12 cellular contexts compared by ENCODE assay signal in the genomic region with DNA sequence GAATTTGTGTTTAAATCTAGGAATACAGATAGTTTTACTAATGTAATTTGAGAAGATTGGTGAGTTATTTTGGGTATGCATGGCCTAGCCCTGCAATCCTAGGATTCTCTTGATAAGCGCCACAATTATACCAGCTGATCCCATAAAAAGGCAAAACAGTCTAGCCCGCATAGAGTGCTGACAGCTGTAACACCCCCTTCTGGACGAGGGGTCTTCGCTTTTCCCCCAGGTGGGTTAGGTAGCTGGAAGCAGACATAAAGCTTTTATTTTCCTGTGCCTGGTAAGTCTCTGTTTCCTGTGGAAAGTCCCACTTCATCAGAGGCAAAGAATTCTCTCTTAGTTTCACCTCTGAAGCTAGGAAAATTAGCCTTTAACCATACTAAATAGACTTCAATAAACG.
A peak's percentile ranks its signal among the peaks of the same experiment; 100 is the strongest.
DNase-seq lines count a peak whose midpoint lies in the region; ATAC-seq and TF ChIP-seq lines count a peak whose summit lies in the region.
"Had no signal": no experiment of that assay in that cellular context is flagged by ENCODE, and none has a peak within 500 bp of the region (broad histone marks: within the 10 kb centered on the region; RNA-seq: fewer than 3 reads in every experiment).

No MANE protein-coding gene starts in this region.

- H3K4me1 ChIP-seq in foreskin keratinocyte, result peaks cover 14% of the 10 kb centered on the region

- peak overlapping the region; percentile 70 for H3K4me3 Mint-ChIP-seq in activated CD8-positive, alpha-beta memory T cell treated with anti-CD3 and anti-CD28 coated beads, Interleukin-2, amount 10 ng/mL, durations not matched to agents 7 days and 5 days
- H3K4me3 Mint-ChIP-seq in activated CD4-positive, alpha-beta memory T cell treated with anti-CD3 and anti-CD28 coated beads, Interleukin-2, amount 10 ng/mL, durations not matched to agents 7 days and 5 days, result peak overlapping the region; percentile 60
- H3K4me3 Mint-ChIP-seq in stimulated activated effector memory CD8-positive, alpha-beta T cell treated with anti-CD3 and anti-CD28 coated beads, Interleukin-12 subunit alpha, Interleukin-12 subunit beta, amount 100 ng/mL, for 72 hours, result peak overlapping the region; percentile 59
- H3K4me3 Mint-ChIP-seq: T-cell had no signal

- intact Hi-C loops in dorsolateral prefrontal cortex (cut with DNase I), result loop anchor here (2.0 to 10.0 kb wide), 5 partner anchors 85 to 219 kb away; a partner anchor contains a TSS

- CTCF ChIA-PET in activated CD8-positive, alpha-beta memory T cell treated with anti-CD3 and anti-CD28 coated beads, Interleukin-2, amount 10 ng/mL, durations not matched to agents 7 days and 5 days (lab: Charles Lee), result interaction anchor here (0.8 to 12.9 kb wide), 15 partner anchors 8 to 227 kb away, joined by 3 to 205 read pairs (median 6); a partner anchor contains a TSS
- CTCF ChIA-PET in activated CD4-positive, alpha-beta memory T cell treated with anti-CD3 and anti-CD28 coated beads, Interleukin-2, amount 10 ng/mL, durations not matched to agents 7 days and 5 days (lab: Charles Lee), result interaction anchor here (0.8 to 11.5 kb wide), 15 partner anchors 9 to 220 kb away, joined by 3 to 192 read pairs (median 4); a partner anchor contains a TSS

- peaks cover 6% of the 10 kb centered on the region for H3K36me3 Mint-ChIP-seq in activated CD8-positive, alpha-beta memory T cell treated with anti-CD3 and anti-CD28 coated beads, Interleukin-2, amount 10 ng/mL, durations not matched to agents 7 days and 5 days
- no peaks in the 10 kb centered on the region for H3K36me3 Mint-ChIP-seq in activated CD4-positive, alpha-beta memory T cell treated with anti-CD3 and anti-CD28 coated beads, Interleukin-2, amount 10 ng/mL, durations not matched to agents 7 days and 5 days (ENCODE audit: low read depth)
- H3K36me3 Mint-ChIP-seq in stimulated activated effector memory CD8-positive, alpha-beta T cell treated with anti-CD3 and anti-CD28 coated beads, Interleukin-12 subunit alpha, Interleukin-12 subunit beta, amount 100 ng/mL, for 72 hours, result peaks cover 13% of the 10 kb centered on the region
- H3K36me3 Mint-ChIP-seq: T-cell had no signal

- H3K4me1 Mint-ChIP-seq in activated CD8-positive, alpha-beta memory T cell treated with anti-CD3 and anti-CD28 coated beads, Interleukin-2, amount 10 ng/mL, durations not matched to agents 7 days and 5 days, result peaks cover 66% of the 10 kb centered on the region
- peaks cover 67% of the 10 kb centered on the region for H3K4me1 Mint-ChIP-seq in activated CD4-positive, alpha-beta memory T cell treated with anti-CD3 and anti-CD28 coated beads, Interleukin-2, amount 10 ng/mL, durations not matched to agents 7 days and 5 days
- peaks cover 59% of the 10 kb centered on the region for H3K4me1 Mint-ChIP-seq in stimulated activated effector memory CD8-positive, alpha-beta T cell treated with anti-CD3 and anti-CD28 coated beads, Interleukin-12 subunit alpha, Interleukin-12 subunit beta, amount 100 ng/mL, for 72 hours

- DNase-seq in activated CD8-positive, alpha-beta memory T cell treated with anti-CD3 and anti-CD28 coated beads, Interleukin-2, amount 10 ng/mL, durations not matched to agents 7 days and 5 days, result no peak
- no peak for DNase-seq in activated CD8-positive, alpha-beta memory T cell treated with anti-CD3 and anti-CD28 coated beads, Interleukin-2, amount 50 U/mL, for 48 hours
- no peak for DNase-seq in activated CD4-positive, alpha-beta memory T cell treated with anti-CD3 and anti-CD28 coated beads, Interleukin-2, amount 10 ng/mL, durations not matched to agents 7 days and 5 days
- no peak for DNase-seq in foreskin keratinocyte
- DNase-seq in stimulated activated effector memory CD8-positive, alpha-beta T cell treated with anti-CD3 and anti-CD28 coated beads, Interleukin-12 subunit alpha, Interleukin-12 subunit beta, amount 100 ng/mL, for 72 hours (ENCODE audit: low spot score in 2 of 2), result no peak
- no peak for DNase-seq in iPS-NIHi7 (ENCODE audit: extremely low spot score)
- DNase-seq in dorsolateral prefrontal cortex, result no peak
- DNase-seq: DMS53, OCI-M1, T-cell had no signal

- no peak overlapping the region for H3K4me3 ChIP-seq in dorsolateral prefrontal cortex

- no peaks in the 10 kb centered on the region for H3K27me3 ChIP-seq in foreskin keratinocyte
- H3K27me3 ChIP-seq in dorsolateral prefrontal cortex, result no peaks in the 10 kb centered on the region

- POLR2A ChIA-PET in activated CD4-positive, alpha-beta memory T cell treated with anti-CD3 and anti-CD28 coated beads, Interleukin-2, amount 10 ng/mL, durations not matched to agents 7 days and 5 days (lab: Charles Lee), result interaction anchor here (1.1 to 3.5 kb wide), 7 partner anchors 12 to 284 kb away, joined by 3 to 26 read pairs (median 6); a partner anchor contains a TSS

- TF ChIP-seq CTCF in foreskin keratinocyte (conservative IDR thresholded peaks at IDR 0.05) (no peak), dorsolateral prefrontal cortex (IDR thresholded peaks at IDR 0.05 in 54 of 56, conservative IDR thresholded peaks at IDR 0.05 in 2 of 56; ENCODE audit: low read depth in 1 of 56, partially characterized antibody in 56 of 56) (no peak)

- no peak for ATAC-seq in activated CD8-positive, alpha-beta memory T cell treated with anti-CD3 and anti-CD28 coated beads, Interleukin-2, amount 10 ng/mL, durations not matched to agents 7 days and 5 days
- ATAC-seq in foreskin keratinocyte (no peak), GM21447 (IDR thresholded peaks at IDR 0.05; ENCODE audit: unreplicated experiment) (no peak)
- ATAC-seq in stimulated activated effector memory CD8-positive, alpha-beta T cell treated with anti-CD3 and anti-CD28 coated beads, Interleukin-12 subunit alpha, Interleukin-12 subunit beta, amount 100 ng/mL, for 72 hours, result no peak

- H3K9me3 Mint-ChIP-seq in activated CD8-positive, alpha-beta memory T cell treated with anti-CD3 and anti-CD28 coated beads, Interleukin-2, amount 10 ng/mL, durations not matched to agents 7 days and 5 days (ENCODE audit: low read depth), result no peaks in the 10 kb centered on the region
- no peaks in the 10 kb centered on the region for H3K9me3 Mint-ChIP-seq in activated CD4-positive, alpha-beta memory T cell treated with anti-CD3 and anti-CD28 coated beads, Interleukin-2, amount 10 ng/mL, durations not matched to agents 7 days and 5 days
- no peaks in the 10 kb centered on the region for H3K9me3 Mint-ChIP-seq in stimulated activated effector memory CD8-positive, alpha-beta T cell treated with anti-CD3 and anti-CD28 coated beads, Interleukin-12 subunit alpha, Interleukin-12 subunit beta, amount 100 ng/mL, for 72 hours
- H3K9me3 Mint-ChIP-seq: T-cell had no signal

- H3K27ac Mint-ChIP-seq in activated CD8-positive, alpha-beta memory T cell treated with anti-CD3 and anti-CD28 coated beads, Interleukin-2, amount 10 ng/mL, durations not matched to agents 7 days and 5 days, result peak overlapping the region; percentile 91
- peak overlapping the region; percentile 77 for H3K27ac Mint-ChIP-seq in activated CD4-positive, alpha-beta memory T cell treated with anti-CD3 and anti-CD28 coated beads, Interleukin-2, amount 10 ng/mL, durations not matched to agents 7 days and 5 days
- peak overlapping the region; percentile 93 for H3K27ac Mint-ChIP-seq in stimulated activated effector memory CD8-positive, alpha-beta T cell treated with anti-CD3 and anti-CD28 coated beads, Interleukin-12 subunit alpha, Interleukin-12 subunit beta, amount 100 ng/mL, for 72 hours

- H3K27ac ChIP-seq in foreskin keratinocyte, result peak overlapping the region; percentile 48
- H3K27ac ChIP-seq in dorsolateral prefrontal cortex, result peak overlapping the region in 24 of 59 donors; percentile 12 to 90 (median 74)
- H3K27ac ChIP-seq: epithelial cell of prostate had no signal

- no peaks in the 10 kb centered on the region for H3K27me3 Mint-ChIP-seq in activated CD8-positive, alpha-beta memory T cell treated with anti-CD3 and anti-CD28 coated beads, Interleukin-2, amount 10 ng/mL, durations not matched to agents 7 days and 5 days
- H3K27me3 Mint-ChIP-seq in activated CD4-positive, alpha-beta memory T cell treated with anti-CD3 and anti-CD28 coated beads, Interleukin-2, amount 10 ng/mL, durations not matched to agents 7 days and 5 days, result no peaks in the 10 kb centered on the region
